In the genomic region with DNA sequence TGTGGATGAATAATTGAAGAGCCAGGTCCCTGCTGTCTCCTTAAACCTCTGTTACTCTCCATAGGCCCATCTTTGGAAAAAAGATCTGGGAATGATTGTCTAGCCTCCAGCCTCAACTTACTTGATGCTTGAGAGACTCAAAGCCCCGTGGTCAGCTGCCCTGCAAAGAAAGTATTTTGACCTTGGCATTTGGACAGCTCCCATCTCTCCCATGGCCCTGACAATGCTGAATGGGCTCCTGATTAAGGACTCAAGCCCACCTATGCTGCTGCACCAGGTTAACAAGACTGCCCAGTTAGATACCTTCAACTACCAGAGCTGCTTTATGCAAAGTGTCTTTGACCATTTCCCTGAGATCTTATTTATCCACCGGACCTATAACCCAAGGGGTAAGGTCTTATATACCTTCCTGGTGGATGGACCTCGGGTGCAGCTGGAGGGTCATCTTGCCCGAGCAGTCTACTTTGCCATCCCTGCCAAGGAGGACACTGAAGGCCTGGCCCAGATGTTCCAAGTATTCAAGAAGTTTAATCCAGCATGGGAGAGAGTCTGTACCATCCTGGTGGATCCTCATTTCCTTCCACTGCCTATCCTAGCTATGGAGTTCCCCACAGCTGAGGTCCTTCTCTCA, we compare ENCODE assay signal across 12 cellular contexts. TPM values are rescaled to one million over a fixed set of nuclear protein-coding genes. Genes with fewer than 3 reads are reported as not detected.
DNase-seq lines count a peak whose midpoint lies in the region; ATAC-seq, FAIRE-seq and TF ChIP-seq lines count a peak whose summit lies in the region.
"Had no signal": no experiment of that assay in that cellular context is flagged by ENCODE, and none has a peak within 500 bp of the region (broad histone marks: within the 10 kb centered on the region; RNA-seq: fewer than 3 reads in every experiment).

No MANE protein-coding gene starts in this region.

- no peak overlapping the region for H3K9ac ChIP-seq in H9 (ENCODE audit: extremely low read depth, insufficient read length, low read length)

- H2BK120ac ChIP-seq in H9 (ENCODE audit: low read depth, low read length, poor library complexity, severe bottlenecking): no peak overlapping the region

- no peak overlapping the region for H4K8ac ChIP-seq in H9 (replicated peaks; ENCODE audit: insufficient read length, low read depth, low read length)

- H2BK12ac ChIP-seq in H9 (ENCODE audit: insufficient read length, low read depth, low read length): no peak overlapping the region

- H4K91ac ChIP-seq in H9 (ENCODE audit: insufficient read length, low read depth, low read length): no peak overlapping the region

- CTCF ChIA-PET in CD4-positive, alpha-beta memory T cell (lab: Charles Lee; ENCODE audit: partially characterized antibody): interaction anchor here (1.0 to 2.3 kb wide), 5 partner anchors 7 to 87 kb away, joined by 3 to 18 read pairs (median 5); a partner anchor contains a TSS

- no peaks in the 10 kb centered on the region for H3K9me3 ChIP-seq in CD4-positive, alpha-beta memory T cell (ENCODE audit: control insufficient read depth in 1 of 2, low read length in 2 of 2)
- H3K9me3 ChIP-seq in H9 (ENCODE audit: control insufficient read depth, low read depth, low read length): no peaks in the 10 kb centered on the region
- H3K9me3 ChIP-seq: suprapubic skin had no signal

- no peak overlapping the region for H3K23ac ChIP-seq in H9 (ENCODE audit: insufficient read length, low read depth, low read length)

- intact Hi-C loops in CD4-positive, alpha-beta memory T cell (cut with micrococcal nuclease): no loop called here

- H2BK15ac ChIP-seq in H9 (ENCODE audit: low read depth, low read length): no peak overlapping the region

- H3K56ac ChIP-seq in H9 (ENCODE audit: insufficient read length, low read depth, low read length): no peak overlapping the region

- H3K36me3 Mint-ChIP-seq in CD4-positive, alpha-beta memory T cell: peaks cover 16 to 28% of the 10 kb centered on the region in 2 donors
- H3K36me3 Mint-ChIP-seq in H9 (ENCODE audit: insufficient read depth in 1 of 3, low read depth in 3 of 3): peaks cover 17 to 31% (median 24%) of the 10 kb centered on the region in 3 experiments
- peaks cover 29% of the 10 kb centered on the region for H3K36me3 Mint-ChIP-seq in activated T-helper 17 cell treated with anti-CD3 and anti-CD28 coated beads, Interleukin-2, amount 50 U/mL, for 72 hours (ENCODE audit: low read depth)
- peaks cover 0 to 29% (median 0%) of the 10 kb centered on the region in 3 donors for H3K36me3 Mint-ChIP-seq in naive thymus-derived CD8-positive, alpha-beta T cell

- no peak for FAIRE-seq in GM12892 (lab: Jason Lieb, UNC)

- peaks cover 30 to 53% (median 37%) of the 10 kb centered on the region in 4 donors for H3K4me1 Mint-ChIP-seq in CD4-positive, alpha-beta memory T cell
- H3K4me1 Mint-ChIP-seq in H9: peaks cover 5 to 9% of the 10 kb centered on the region in 2 experiments
- H3K4me1 Mint-ChIP-seq in activated T-helper 17 cell treated with anti-CD3 and anti-CD28 coated beads, Interleukin-2, amount 50 U/mL, for 72 hours: peaks cover 28% of the 10 kb centered on the region
- peaks cover 22 to 48% (median 44%) of the 10 kb centered on the region in 4 donors for H3K4me1 Mint-ChIP-seq in naive thymus-derived CD8-positive, alpha-beta T cell

- POLR2A ChIA-PET in CD4-positive, alpha-beta memory T cell (lab: Charles Lee; ENCODE audit: partially characterized antibody): interaction anchor here (0.8 to 5.6 kb wide), 8 partner anchors 9 to 491 kb away, joined by 3 to 98 read pairs (median 14); a partner anchor contains a TSS
- POLR2A ChIA-PET in naive thymus-derived CD8-positive, alpha-beta T cell (lab: Charles Lee): interaction anchor here (1.1 to 5.0 kb wide), 9 partner anchors 8 to 90 kb away, joined by 3 to 56 read pairs (median 8); a partner anchor contains a TSS

- no peak overlapping the region for H3K4ac ChIP-seq in H9 (ENCODE audit: low read depth, low read length)

- H3K23me2 ChIP-seq in H9 (ENCODE audit: insufficient read length, low read depth, low read length, poor library complexity, severe bottlenecking): peaks cover 5% of the 10 kb centered on the region

- no peaks in the 10 kb centered on the region for H3K9me3 Mint-ChIP-seq in CD4-positive, alpha-beta memory T cell
- H3K9me3 Mint-ChIP-seq in H9: no peaks in the 10 kb centered on the region; a peak in 1 of 5 replicates
- H3K9me3 Mint-ChIP-seq in activated T-helper 17 cell treated with anti-CD3 and anti-CD28 coated beads, Interleukin-2, amount 50 U/mL, for 72 hours: no peaks in the 10 kb centered on the region
- H3K9me3 Mint-ChIP-seq in naive thymus-derived CD8-positive, alpha-beta T cell: no peaks in the 10 kb centered on the region

- peaks cover 44% of the 10 kb centered on the region for H3K4me1 ChIP-seq in CD4-positive, alpha-beta memory T cell (ENCODE audit: insufficient read depth, low read length)
- no peaks in the 10 kb centered on the region for H3K4me1 ChIP-seq in H9 (ENCODE audit: insufficient read depth, low read length)

- H3K4me2 ChIP-seq in H9 (ENCODE audit: insufficient read depth, insufficient read length, low read length): no peak overlapping the region

- H2AFZ ChIP-seq in H9 (ENCODE audit: low read length): no peak overlapping the region

- peaks cover 5% of the 10 kb centered on the region; the same call in 1 of the 2 replicates for H3K79me2 ChIP-seq in H9 (ENCODE audit: insufficient read depth, low read length)

- H4K20me1 ChIP-seq in H9 (ENCODE audit: control insufficient read depth, insufficient read depth, insufficient read length): no peaks in the 10 kb centered on the region

- H3K79me1 ChIP-seq in H9 (ENCODE audit: insufficient read depth, low read depth, low read length, poor library complexity, severe bottlenecking): no peaks in the 10 kb centered on the region

- H3K18ac ChIP-seq in H9 (ENCODE audit: insufficient read length, low read depth, low read length): no peak overlapping the region

- no CpG with 5 or more reads among the region's 4 CpGs for WGBS in H9 (ENCODE audit: extremely low coverage, insufficient read length, low lambda C conversion rate)

- H3K27ac Mint-ChIP-seq in CD4-positive, alpha-beta memory T cell: peak overlapping the region; percentile 62 to 83 (median 80)
- no peak overlapping the region; a peak in 1 of 7 replicates for H3K27ac Mint-ChIP-seq in H9
- H3K27ac Mint-ChIP-seq in activated T-helper 17 cell treated with anti-CD3 and anti-CD28 coated beads, Interleukin-2, amount 50 U/mL, for 72 hours: peak overlapping the region; percentile 87
- H3K27ac Mint-ChIP-seq in naive thymus-derived CD8-positive, alpha-beta T cell: peak overlapping the region; percentile 20 to 90 (median 76)

- no peaks in the 10 kb centered on the region for H3K27me3 Mint-ChIP-seq in CD4-positive, alpha-beta memory T cell
- H3K27me3 Mint-ChIP-seq in H9 (ENCODE audit: low read depth): no peaks in the 10 kb centered on the region
- no peaks in the 10 kb centered on the region for H3K27me3 Mint-ChIP-seq in activated T-helper 17 cell treated with anti-CD3 and anti-CD28 coated beads, Interleukin-2, amount 50 U/mL, for 72 hours
- no peaks in the 10 kb centered on the region for H3K27me3 Mint-ChIP-seq in naive thymus-derived CD8-positive, alpha-beta T cell

- H2BK5ac ChIP-seq in H9 (ENCODE audit: insufficient read length, low read length): no peak overlapping the region

- no peak overlapping the region for H2AK5ac ChIP-seq in H9 (ENCODE audit: insufficient read length, low read length)

- no peak overlapping the region for H3K27ac ChIP-seq in CD4-positive, alpha-beta memory T cell (ENCODE audit: low read depth, low read length)
- H3K27ac ChIP-seq in H9 (ENCODE audit: insufficient read length, low read depth, low read length): no peak overlapping the region
- H3K27ac ChIP-seq: epithelial cell of prostate, suprapubic skin had no signal

- H3K36me3 ChIP-seq in CD4-positive, alpha-beta memory T cell (ENCODE audit: insufficient read depth, low read length): peaks cover 17% of the 10 kb centered on the region

- peak overlapping the region in 7 of 8 donors; percentile 50 to 79 (median 58) for H3K4me3 Mint-ChIP-seq in CD4-positive, alpha-beta memory T cell
- peak overlapping the region; percentile 55 to 72 for H3K4me3 Mint-ChIP-seq in H9
- peak overlapping the region; percentile 86 for H3K4me3 Mint-ChIP-seq in activated T-helper 17 cell treated with anti-CD3 and anti-CD28 coated beads, Interleukin-2, amount 50 U/mL, for 72 hours
- peak overlapping the region; percentile 26 to 91 (median 77) for H3K4me3 Mint-ChIP-seq in naive thymus-derived CD8-positive, alpha-beta T cell

- no peak overlapping the region for H3K4me3 ChIP-seq in CD4-positive, alpha-beta memory T cell (ENCODE audit: low read length in 2 of 2)

- H3K27me3 ChIP-seq in CD4-positive, alpha-beta memory T cell (ENCODE audit: insufficient read depth, low read length): no peaks in the 10 kb centered on the region
- no peaks in the 10 kb centered on the region for H3K27me3 ChIP-seq in H9 (ENCODE audit: insufficient read depth, low read length)
- H3K27me3 ChIP-seq: suprapubic skin had no signal

- no peak for TF ChIP-seq CTCF in H9 (conservative IDR thresholded peaks at IDR 0.05)

- no peak overlapping the region for H3K14ac ChIP-seq in H9 (ENCODE audit: insufficient read depth, low read length)

- TF ChIP-seq POLR2A in GM12892 (IDR thresholded peaks at IDR 0.05; ENCODE audit: low read depth, low read length): no peak

- H2BK20ac ChIP-seq in H9 (ENCODE audit: low read depth, low read length, poor library complexity, severe bottlenecking): no peak overlapping the region

- DNase-seq in CD4-positive, alpha-beta memory T cell: no peak
- DNase-seq in H9 (no peak), NCI-H1105 (lab: John Stamatoyannopoulos, UW) (no peak), NCI-H226 (no peak), GM12892 (ENCODE audit: insufficient read length) (no peak)
- no peak for DNase-seq in naive thymus-derived CD8-positive, alpha-beta T cell
- DNase-seq: activated gamma-delta T cell, NCI-H1417 treated with DMSO at 0.1 percent for 48 hours had no signal

- no peak for ATAC-seq in activated T-helper 17 cell treated with anti-CD3 and anti-CD28 coated beads, Interleukin-2, amount 50 U/mL, for 72 hours (replicated peaks)
- ATAC-seq in naive thymus-derived CD8-positive, alpha-beta T cell: no peak
- ATAC-seq in GM19023 (IDR thresholded peaks at IDR 0.05; ENCODE audit: unreplicated experiment): no peak

- H3T11ph ChIP-seq in H9 (ENCODE audit: low read length): no peak overlapping the region

- no peak overlapping the region for H4K5ac ChIP-seq in H9 (ENCODE audit: insufficient read length, low read depth, low read length)

RNA-seq across cellular contexts. Expression of a gene that starts 1.6 kb away (rescaled TPM):
- total RNA-seq in CD4-positive, alpha-beta memory T cell: 10 to 100 TPM; 18.2 to 18.5 TPM
- 1 to 10 TPM in 1 of 2 donors, under 1 TPM in 1; 0.86 to 8.5 TPM for polyA plus RNA-seq in CD4-positive, alpha-beta memory T cell
- total RNA-seq in H9 (2021): 12.0 and 13.0 TPM in 2 replicates
- 10 to 100 TPM in 1 of 2 donors, 1 to 10 TPM in 1; 7.8 to 16.0 TPM for total RNA-seq in activated T-helper 17 cell treated with anti-CD3 and anti-CD28 coated beads, Interleukin-2, amount 50 U/mL, for 72 hours
- total RNA-seq in naive thymus-derived CD8-positive, alpha-beta T cell: 10 to 100 TPM; 16.5 to 17.6 TPM
- polyA plus RNA-seq in naive thymus-derived CD8-positive, alpha-beta T cell: 1 to 10 TPM in 2 of 3 donors, under 1 TPM in 1; 0.96 to 9.8 (median 1.7) TPM
- polyA plus RNA-seq in GM12892 (2012; ENCODE audit: missing spikeins): 6.6 TPM

RNA-seq across cellular contexts. Expression of a gene that starts 4.8 kb away (rescaled TPM):
- total RNA-seq in CD4-positive, alpha-beta memory T cell: 1 to 10 TPM; 2.8 to 4.7 TPM
- under 1 TPM in 1 of 2 donors, not detected in 1; 0.38 TPM for polyA plus RNA-seq in CD4-positive, alpha-beta memory T cell
- total RNA-seq in H9 (2021): 1.8 and 2.4 TPM in 2 replicates
- under 1 TPM; 0.69 to 0.74 TPM for total RNA-seq in activated T-helper 17 cell treated with anti-CD3 and anti-CD28 coated beads, Interleukin-2, amount 50 U/mL, for 72 hours
- 1 to 10 TPM; 4.1 to 4.8 TPM for total RNA-seq in naive thymus-derived CD8-positive, alpha-beta T cell
- under 1 TPM in 2 of 3 donors, not detected in 1; 0.24 to 0.42 TPM for polyA plus RNA-seq in naive thymus-derived CD8-positive, alpha-beta T cell
- not detected for polyA plus RNA-seq in GM12892 (2012; ENCODE audit: missing spikeins)

RNA-seq across cellular contexts. Expression of a gene that starts 8.4 kb away (rescaled TPM):
- 1 to 10 TPM; 5.5 to 5.6 TPM for total RNA-seq in CD4-positive, alpha-beta memory T cell
- under 1 TPM; 0.29 to 0.75 TPM for polyA plus RNA-seq in CD4-positive, alpha-beta memory T cell
- 5.4 and 5.8 TPM in 2 replicates for total RNA-seq in H9 (2021)
- total RNA-seq in activated T-helper 17 cell treated with anti-CD3 and anti-CD28 coated beads, Interleukin-2, amount 50 U/mL, for 72 hours: 1 to 10 TPM; 1.7 to 2.1 TPM
- 1 to 10 TPM; 5.0 to 5.9 TPM for total RNA-seq in naive thymus-derived CD8-positive, alpha-beta T cell
- 1 to 10 TPM in 2 of 3 donors, under 1 TPM in 1; 0.53 to 2.2 (median 1.8) TPM for polyA plus RNA-seq in naive thymus-derived CD8-positive, alpha-beta T cell
- 0.91 TPM for polyA plus RNA-seq in GM12892 (2012; ENCODE audit: missing spikeins)

RNA-seq across cellular contexts. Expression of a gene that starts 8.6 kb away (rescaled TPM):
- 100 to 1,000 TPM; 102 to 103 TPM for total RNA-seq in CD4-positive, alpha-beta memory T cell
- polyA plus RNA-seq in CD4-positive, alpha-beta memory T cell: 100 to 1,000 TPM; 143 to 165 TPM
- 59.6 and 64.4 TPM in 2 replicates for total RNA-seq in H9 (2021)
- total RNA-seq in activated T-helper 17 cell treated with anti-CD3 and anti-CD28 coated beads, Interleukin-2, amount 50 U/mL, for 72 hours: 100 to 1,000 TPM; 117 to 152 TPM
- total RNA-seq in naive thymus-derived CD8-positive, alpha-beta T cell: 10 to 100 TPM; 79.1 to 82.7 TPM
- 100 to 1,000 TPM in 1 of 3 donors, 10 to 100 TPM in 2; 79.5 to 128 (median 90.5) TPM for polyA plus RNA-seq in naive thymus-derived CD8-positive, alpha-beta T cell
- 32.8 TPM for polyA plus RNA-seq in GM12892 (2012; ENCODE audit: missing spikeins)

RNA-seq across cellular contexts. Expression of a gene that starts 25.2 kb away (rescaled TPM):
- total RNA-seq in CD4-positive, alpha-beta memory T cell: 1 to 10 TPM; 6.7 to 7.1 TPM
- 1 to 10 TPM in 1 of 2 donors, under 1 TPM in 1; 0.77 to 2.5 TPM for polyA plus RNA-seq in CD4-positive, alpha-beta memory T cell
- 8.0 and 8.2 TPM in 2 replicates for total RNA-seq in H9 (2021)
- total RNA-seq in activated T-helper 17 cell treated with anti-CD3 and anti-CD28 coated beads, Interleukin-2, amount 50 U/mL, for 72 hours: 1 to 10 TPM; 7.1 to 7.6 TPM
- total RNA-seq in naive thymus-derived CD8-positive, alpha-beta T cell: 1 to 10 TPM; 4.3 to 4.4 TPM
- 1 to 10 TPM in 1 of 3 donors, under 1 TPM in 2; 0.35 to 2.1 (median 0.65) TPM for polyA plus RNA-seq in naive thymus-derived CD8-positive, alpha-beta T cell
- polyA plus RNA-seq in GM12892 (2012; ENCODE audit: missing spikeins): 2.2 TPM

Comparison
In these comparisons a context has a peak if more than half of its experiments do, and no peak if none do; other contexts are left out.
1. H3K27ac Mint-ChIP-seq: peak in CD4-positive, alpha-beta memory T cell (7 of 7), activated T-helper 17 cell treated with anti-CD3 and anti-CD28 coated beads, Interleukin-2, amount 50 U/mL, for 72 hours (single experiment) and naive thymus-derived CD8-positive, alpha-beta T cell (10 of 10); none in H9 (0 of 3).
2. Peak in every context shown above with its lines, with median percentiles within 50 percentile points of each other: H3K4me3 Mint-ChIP-seq.